ENCODE assay signal across 8 cellular contexts in the genomic region with DNA sequence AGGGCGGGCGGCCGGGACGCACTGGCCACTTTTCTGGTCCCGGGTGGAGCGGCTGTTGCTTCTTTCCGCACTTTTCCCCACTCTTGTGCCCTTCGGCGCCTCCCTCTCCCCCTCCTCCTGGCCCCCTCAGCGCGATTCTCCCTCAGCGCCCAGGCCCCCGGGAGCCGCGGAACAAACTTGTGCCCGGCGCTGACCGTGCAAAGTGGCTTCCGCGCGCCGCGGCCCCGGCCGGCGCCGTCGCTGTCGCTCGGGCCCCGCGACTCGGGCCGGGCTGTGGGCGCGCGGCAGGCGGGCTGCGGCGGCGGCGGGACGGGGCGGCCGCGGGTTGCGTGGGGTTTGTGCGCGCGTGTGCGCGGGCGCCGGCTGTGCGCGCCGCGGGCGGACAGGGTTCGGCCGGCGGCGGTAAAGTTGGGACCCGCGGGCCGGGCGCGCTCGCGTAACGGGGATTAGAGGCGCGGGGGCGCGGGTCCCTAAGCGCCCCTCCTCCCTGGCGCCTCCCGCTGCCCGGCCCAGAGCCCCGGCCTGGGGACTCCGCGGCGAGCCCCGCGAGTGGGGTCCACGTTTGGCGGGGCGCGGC. TPM values are rescaled to one million over a fixed set of nuclear protein-coding genes. Genes with fewer than 3 reads are reported as not detected.
A peak's percentile ranks its signal among the peaks of the same experiment; 100 is the strongest.
DNase-seq lines count a peak whose midpoint lies in the region; ATAC-seq, FAIRE-seq and TF ChIP-seq lines count a peak whose summit lies in the region.

No MANE protein-coding gene starts in this region.

- H3K27ac ChIP-seq in HUES64 (ENCODE audit: low read depth, low read length) (no peak overlapping the region), astrocyte (ENCODE audit: low read depth, low read length) (peak overlapping the region; percentile 85), keratinocyte (ENCODE audit: control insufficient read depth, insufficient read depth, low read length) (no peak overlapping the region)

- H3K9ac ChIP-seq in HUES64 (ENCODE audit: low read depth, low read length), result 0 out of 2 replicates have a peak overlapping the region, but pooled peaks have one; percentile 0
- peak overlapping the region; percentile 95 for H3K9ac ChIP-seq in astrocyte (ENCODE audit: low read length)
- no peak overlapping the region for H3K9ac ChIP-seq in keratinocyte (ENCODE audit: control insufficient read depth, extremely low read depth, insufficient read depth, low read length)

- H3K4me2 ChIP-seq in astrocyte (ENCODE audit: low read length) (peak overlapping the region; percentile 87), keratinocyte (ENCODE audit: control insufficient read depth, extremely low read depth, insufficient read depth, low read depth, low read length) (peak overlapping the region; percentile 90)

- no peaks in the 10 kb centered on the region for H3K27me3 Mint-ChIP-seq in astrocyte (ENCODE audit: low read depth, unreplicated experiment)

- H3K9me3 Mint-ChIP-seq in astrocyte (ENCODE audit: unreplicated experiment), result no peaks in the 10 kb centered on the region

- H3K27me3 ChIP-seq in HUES64 (ENCODE audit: insufficient read depth, low read length) (peaks cover 78% of the 10 kb centered on the region), astrocyte (ENCODE audit: insufficient read depth, low read length) (no peaks in the 10 kb centered on the region), keratinocyte (ENCODE audit: control insufficient read depth, extremely low read depth, insufficient read depth, low read length) (peaks cover 22% of the 10 kb centered on the region)

- no peak for TF ChIP-seq CTCF in astrocyte (IDR thresholded peaks at IDR 0.05; ENCODE audit: insufficient read depth, low read depth, low read length)
- TF ChIP-seq CTCF in keratinocyte (optimal IDR thresholded peaks at IDR 0.05 in 1 of 3, IDR thresholded peaks at IDR 0.05 in 1 of 3, conservative IDR thresholded peaks at IDR 0.05 in 1 of 3; ENCODE audit: extremely low read depth in 1 of 3, insufficient read depth in 2 of 3, low read length in 3 of 3), result no peak

- H3K4me1 ChIP-seq in HUES64 (ENCODE audit: insufficient read depth, low read length) (peaks cover 8% of the 10 kb centered on the region; the same call in 1 of the 2 replicates), astrocyte (ENCODE audit: insufficient read depth, low read length) (peaks cover 30% of the 10 kb centered on the region), keratinocyte (ENCODE audit: control insufficient read depth, extremely low read depth, insufficient read depth, low read length) (peaks cover 13% of the 10 kb centered on the region)

- no peaks in the 10 kb centered on the region for H3K36me3 Mint-ChIP-seq in astrocyte (ENCODE audit: low read depth, unreplicated experiment)

- H3K27ac Mint-ChIP-seq in astrocyte (ENCODE audit: unreplicated experiment), result no peak overlapping the region

- no peaks in the 10 kb centered on the region for H3K36me3 ChIP-seq in HUES64 (ENCODE audit: insufficient read depth, low read length)
- no peaks in the 10 kb centered on the region for H3K36me3 ChIP-seq in astrocyte (ENCODE audit: insufficient read depth, low read length)
- no peaks in the 10 kb centered on the region for H3K36me3 ChIP-seq in keratinocyte (ENCODE audit: control insufficient read depth in 2 of 2, extremely low read depth in 1 of 2, insufficient read depth in 2 of 2, low read length in 2 of 2)

- DNase-seq in AG20443 (ENCODE audit: low spot score) (peak; percentile 31), astrocyte (ENCODE audit: low read depth) (no peak), keratinocyte (ENCODE audit: low read depth, low spot score) (no peak), OCI-M1 (lab: John Stamatoyannopoulos, UW) (no peak), NCI-H774 (lab: John Stamatoyannopoulos, UW) (no peak)
- DNase-seq in stimulated activated naive CD8-positive, alpha-beta T cell treated with anti-CD3 and anti-CD28 coated beads, Interleukin-15, Interleukin-2, amounts not matched to agents 100 U/mL and 50 U/mL, for 24 hours, result peak; percentile 31

- H2AFZ ChIP-seq in astrocyte (ENCODE audit: low read depth, low read length) (peak overlapping the region; percentile 21), keratinocyte (ENCODE audit: control insufficient read depth, low read length) (peak overlapping the region; percentile 56)

- peaks cover 77% of the 10 kb centered on the region for H3K79me2 ChIP-seq in astrocyte (ENCODE audit: insufficient read depth, low read length)
- peaks cover 2% of the 10 kb centered on the region for H3K79me2 ChIP-seq in keratinocyte (ENCODE audit: control insufficient read depth, insufficient read depth, low read length)

- H4K20me1 ChIP-seq in astrocyte (ENCODE audit: insufficient read depth, low read length), result peaks cover 37% of the 10 kb centered on the region
- H4K20me1 ChIP-seq in keratinocyte (ENCODE audit: control insufficient read depth, extremely low read depth, insufficient read depth, low read length), result no peaks in the 10 kb centered on the region

- peak; percentile 11 for ATAC-seq in GM19438 (IDR thresholded peaks at IDR 0.05; ENCODE audit: low read depth, unreplicated experiment)
- ATAC-seq in stimulated activated naive CD8-positive, alpha-beta T cell treated with anti-CD3 and anti-CD28 coated beads, Interleukin-15, Interleukin-2, amounts not matched to agents 100 U/mL and 50 U/mL, for 24 hours, result peak; percentile 15

- H3K4me3 Mint-ChIP-seq in astrocyte (ENCODE audit: unreplicated experiment), result peak overlapping the region; percentile 92

- H3K4me1 Mint-ChIP-seq in astrocyte (ENCODE audit: low read depth, unreplicated experiment), result peaks cover 21% of the 10 kb centered on the region

- no peaks in the 10 kb centered on the region for H3K9me1 ChIP-seq in keratinocyte (ENCODE audit: control insufficient read depth, extremely low read depth, insufficient read depth, low read length)

- H3K9me3 ChIP-seq in HUES64 (ENCODE audit: insufficient read depth, low read depth, low read length) (no peaks in the 10 kb centered on the region), astrocyte (ENCODE audit: insufficient read depth, low read depth, low read length) (no peaks in the 10 kb centered on the region), keratinocyte (ENCODE audit: control insufficient read depth, low read depth, low read length) (no peaks in the 10 kb centered on the region)

- dilution Hi-C loops in keratinocyte (cut with MboI; ENCODE audit: extremely low pct_ligation_motif_present, low sequenced_read_pairs), result no loop called here

- no peak for FAIRE-seq in astrocyte (lab: Jason Lieb, UNC)
- FAIRE-seq in keratinocyte (lab: Jason Lieb, UNC), result no peak

- peak overlapping the region; percentile 100 for H3K4me3 ChIP-seq in HUES64 (ENCODE audit: low read length)
- H3K4me3 ChIP-seq in astrocyte (ENCODE audit: insufficient read depth, low read depth, low read length), result peak overlapping the region; percentile 92
- H3K4me3 ChIP-seq in keratinocyte (ENCODE audit: control insufficient read depth in 2 of 3, extremely low read depth in 1 of 3, insufficient read depth in 2 of 3, low read depth in 1 of 3, low read length in 3 of 3), result peak overlapping the region; percentile 72 to 98 (median 75)

- WGBS in HUES64, result under 1% methylated on average over 89 of the region's 89 CpGs

RNA-seq across cellular contexts. Expression of a gene that starts 0.7 kb away (rescaled TPM):
- polyA plus RNA-seq in HUES64 (2013, experiment 1 of 2), result 4.6 TPM
- polyA plus RNA-seq in HUES64 (2013, experiment 2 of 2), result 9.0 TPM
- 37.2 and 42.3 TPM in 2 replicates for total RNA-seq in astrocyte
- 0.32 to 0.96 TPM (median 0.70 TPM) in 3 replicates for polyA plus RNA-seq in keratinocyte
- polyA plus RNA-seq in keratinocyte (2011; ENCODE audit: low read depth), result 1.1 TPM
- polyA plus RNA-seq in keratinocyte (2011; cell fraction: cytosol; rRNA removed), result 0.25 and 0.33 TPM in 2 replicates
- 4.3 and 4.9 TPM in 2 replicates for polyA plus RNA-seq in keratinocyte (2011; cell fraction: nucleus; rRNA removed)
- polyA plus RNA-seq in keratinocyte (2012; ENCODE audit: low replicate concordance), result 0.39 and 0.80 TPM in 2 replicates
- polyA minus RNA-seq in keratinocyte, result 0.36 to 1.9 TPM (median 1.9 TPM) in 3 replicates
- not detected for polyA minus RNA-seq in keratinocyte (2011; cell fraction: cytosol; rRNA and poly(A)+ RNA removed)
- polyA minus RNA-seq in keratinocyte (2011; cell fraction: nucleus; rRNA and poly(A)+ RNA removed), result 5.6 and 5.9 TPM in 2 replicates

Comparison
In these comparisons a context has a peak if more than half of its experiments do, and no peak if none do; other contexts are left out.
1. DNase-seq: peak in AG20443 (single experiment) and stimulated activated naive CD8-positive, alpha-beta T cell treated with anti-CD3 and anti-CD28 coated beads, Interleukin-15, Interleukin-2, amounts not matched to agents 100 U/mL and 50 U/mL, for 24 hours (single experiment); none in astrocyte (single experiment), keratinocyte (single experiment), OCI-M1 (single experiment) and NCI-H774 (single experiment).
2. Peak in every context shown above with its lines, with median percentiles within 50 percentile points of each other: H3K4me3 ChIP-seq.